ENCODE assay signal across 15 cellular contexts in genomic region chr13:74920361-74920760, GRCh38.
"Had no signal": no experiment of that assay in that cellular context is flagged by ENCODE, and none has a peak within 500 bp of the region (broad histone marks: within the 10 kb centered on the region; RNA-seq: fewer than 3 reads in every experiment).

No MANE protein-coding gene starts in this region.

- H3K4me3 Mint-ChIP-seq: activated T-helper 17 cell treated with anti-CD3 and anti-CD28 coated beads, Interleukin-2, amount 50 U/mL, for 72 hours; effector memory CD8-positive, alpha-beta T cell had no signal

- H3K9me3 Mint-ChIP-seq: effector memory CD8-positive, alpha-beta T cell had no signal

- H3K27me3 Mint-ChIP-seq: effector memory CD8-positive, alpha-beta T cell had no signal

- H3K4me1 ChIP-seq: breast epithelium, pancreas, sigmoid colon had no signal

- H3K36me3 Mint-ChIP-seq: immature natural killer cell had no signal

- H3K4me1 Mint-ChIP-seq: activated T-helper 17 cell treated with anti-CD3 and anti-CD28 coated beads, Interleukin-2, amount 50 U/mL, for 72 hours had no signal

- H3K4me3 ChIP-seq: breast epithelium, pancreas, sigmoid colon, thoracic aorta had no signal

- DNase-seq: activated CD4-positive, alpha-beta T cell treated with anti-CD3 and anti-CD28 coated beads, Interleukin-2, amount 50 U/mL, for 48 hours; activated naive CD4-positive, alpha-beta T cell treated with Interleukin-2 at 50 U/mL for 16 hours; aorta; dermis blood vessel endothelial cell; head of caudate nucleus; pancreas; sigmoid colon; stimulated activated CD4-positive, alpha-beta T cell treated with anti-CD3 and anti-CD28 coated beads, Interleukin-1b, Interleukin-23, amount 100 ng/mL, for 48 hours had no signal

- H3K9me3 ChIP-seq: pancreas had no signal

- H3K27me3 ChIP-seq: breast epithelium, pancreas, sigmoid colon had no signal

- H3K36me3 ChIP-seq: breast epithelium, pancreas, sigmoid colon, thoracic aorta had no signal

- H3K27ac ChIP-seq: breast epithelium, epithelial cell of prostate, pancreas, sigmoid colon, thoracic aorta, VCaP had no signal

- ATAC-seq: activated T-helper 17 cell treated with anti-CD3 and anti-CD28 coated beads, Interleukin-2, amount 50 U/mL, for 72 hours; pancreas had no signal

- H3K27ac Mint-ChIP-seq: activated T-helper 17 cell treated with anti-CD3 and anti-CD28 coated beads, Interleukin-2, amount 50 U/mL, for 72 hours; effector memory CD8-positive, alpha-beta T cell had no signal
